Comparison of ENCODE assay signal across 8 cellular contexts in genomic region chr15:72155635-72156616, GRCh38. TPM values are rescaled to one million over a fixed set of nuclear protein-coding genes. Genes with fewer than 3 reads are reported as not detected.
DNase-seq lines count a peak whose midpoint lies in the region; ATAC-seq, FAIRE-seq and TF ChIP-seq lines count a peak whose summit lies in the region.

No MANE protein-coding gene starts in this region.

- intact Hi-C loops in OCI-LY7 (cut with micrococcal nuclease; ENCODE audit: unreplicated experiment): loop anchor here (1.0 to 5.0 kb wide), 6 partner anchors 113 to 412 kb away; no protein-coding TSS in a partner anchor

- no peaks in the 10 kb centered on the region for H3K36me3 ChIP-seq in HUES64 (ENCODE audit: insufficient read depth, low read length)
- no peaks in the 10 kb centered on the region for H3K36me3 ChIP-seq in OCI-LY7 (ENCODE audit: insufficient read depth, low read length)
- no peaks in the 10 kb centered on the region for H3K36me3 ChIP-seq in muscle layer of colon (ENCODE audit: insufficient read depth, low read length)

- no peak overlapping the region for H3K27ac ChIP-seq in HUES64 (ENCODE audit: low read depth, low read length)
- no peak overlapping the region for H3K27ac ChIP-seq in OCI-LY7 (ENCODE audit: low read depth, low read length, poor library complexity, severe bottlenecking)
- H3K27ac ChIP-seq in muscle layer of colon (ENCODE audit: low read depth, low read length): peak overlapping the region; percentile 67

- H3K4me2 ChIP-seq in OCI-LY7 (ENCODE audit: low read length): peak overlapping the region; percentile 73

- peaks cover 3% of the 10 kb centered on the region; the same call in 1 of the 2 replicates for H3K27me3 ChIP-seq in HUES64 (ENCODE audit: insufficient read depth, low read length)
- H3K27me3 ChIP-seq in muscle layer of colon (ENCODE audit: control insufficient read depth in 1 of 2, insufficient read depth in 2 of 2, low read length in 2 of 2): no peaks in the 10 kb centered on the region

- H3K4me3 ChIP-seq in HUES64 (ENCODE audit: low read length): peak overlapping the region; percentile 31
- peak overlapping the region; percentile 35 for H3K4me3 ChIP-seq in OCI-LY7 (ENCODE audit: low read depth, low read length, poor library complexity, severe bottlenecking)
- H3K4me3 ChIP-seq in muscle layer of colon (ENCODE audit: low read depth in 1 of 2, low read length in 2 of 2): peak overlapping the region; percentile 45 to 67

- H3K79me2 ChIP-seq in OCI-LY7 (ENCODE audit: insufficient read depth, low read depth, low read length): no peaks in the 10 kb centered on the region

- no peaks in the 10 kb centered on the region for H3K9me2 ChIP-seq in OCI-LY7 (ENCODE audit: insufficient read depth, low read length)

- H3K4me1 ChIP-seq in HUES64 (ENCODE audit: insufficient read depth, low read length): peaks cover 3% of the 10 kb centered on the region; the same call in 1 of the 2 replicates
- peaks cover 6% of the 10 kb centered on the region for H3K4me1 ChIP-seq in OCI-LY7 (ENCODE audit: insufficient read depth, low read length, poor library complexity, severe bottlenecking)
- H3K4me1 ChIP-seq in muscle layer of colon (ENCODE audit: insufficient read depth, low read length): peaks cover 17% of the 10 kb centered on the region

- FAIRE-seq in A204.1 (lab: Jason Lieb, UNC): peak; percentile 94

- peak; percentile 98 for TF ChIP-seq CTCF in OCI-LY7 (conservative IDR thresholded peaks at IDR 0.05; ENCODE audit: low read length)

- peak overlapping the region; percentile 87; the same call in 1 of the 2 replicates for H2AFZ ChIP-seq in OCI-LY7 (ENCODE audit: low read length)

- no TSS peak for BruUV-seq in OCI-LY7 (replicated peaks; lab: Mats Ljungman, UMichigan)

- 53% methylated on average over 19 of the region's 19 CpGs for WGBS in HUES64

- H3K9me3 ChIP-seq in HUES64 (ENCODE audit: insufficient read depth, low read depth, low read length) (no peaks in the 10 kb centered on the region), OCI-LY7 (ENCODE audit: low read length) (no peaks in the 10 kb centered on the region), muscle layer of colon (ENCODE audit: low read length) (no peaks in the 10 kb centered on the region)

- POLR2A ChIA-PET in OCI-LY7 (lab: Charles Lee): no interaction called here

- DNase-seq in OCI-LY7 (ENCODE audit: low spot score): peak; percentile 83
- peak; percentile 67 for DNase-seq in activated T-cell treated with anti-CD3 and anti-CD28 coated beads for 48 hours (ENCODE audit: low read depth)
- DNase-seq in stimulated activated CD8-positive, alpha-beta memory T cell treated with anti-CD3 and anti-CD28 coated beads, Interleukin-4, amount 100 ng/mL, for 4 hours (ENCODE audit: low read depth in 2 of 2, low spot score in 1 of 2): peak; percentile 48 to 79

- H3K9ac ChIP-seq in HUES64 (ENCODE audit: low read depth, low read length) (0 out of 2 replicates have a peak overlapping the region, but pooled peaks have one; percentile 5), muscle layer of colon (ENCODE audit: low read length) (peak overlapping the region; percentile 52)

- ATAC-seq in GM18511 (IDR thresholded peaks at IDR 0.05; ENCODE audit: unreplicated experiment): peak; percentile 80
- ATAC-seq in esophagus mucosa: peak; percentile 83

- H4K20me1 ChIP-seq in OCI-LY7 (ENCODE audit: insufficient read depth, low read length): no peaks in the 10 kb centered on the region

- CTCF ChIA-PET in OCI-LY7 (lab: Charles Lee; ENCODE audit: unreplicated experiment): interaction anchor here (0.6 kb wide), 1 partner anchor 375 kb away, joined by 3 read pairs; no protein-coding TSS in a partner anchor

RNA-seq across cellular contexts. Expression of gene SENP8, which starts 37.7 kb away (rescaled TPM):
- 4.7 TPM for polyA plus RNA-seq in HUES64 (2013, experiment 1 of 2)
- polyA plus RNA-seq in HUES64 (2013, experiment 2 of 2): 6.3 TPM
- 0.69 and 2.8 TPM in 2 replicates for total RNA-seq in OCI-LY7 (2014; rRNA removed; shearing (Covaris generic))
- total RNA-seq in OCI-LY7 (2022): 3.9 and 4.6 TPM in 2 replicates
- 1.8 TPM for total RNA-seq in esophagus mucosa

RNA-seq across cellular contexts. Expression of gene MYO9A, which starts 38.0 kb away (rescaled TPM):
- 6.1 TPM for polyA plus RNA-seq in HUES64 (2013, experiment 1 of 2)
- polyA plus RNA-seq in HUES64 (2013, experiment 2 of 2): 7.9 TPM
- 26.2 and 26.4 TPM in 2 replicates for total RNA-seq in OCI-LY7 (2014; rRNA removed; shearing (Covaris generic))
- total RNA-seq in OCI-LY7 (2022) (119 and 125 TPM in 2 replicates), esophagus mucosa (23.1 TPM)

RNA-seq across cellular contexts. Expression of gene GRAMD2A, which starts 41.7 kb away (rescaled TPM):
- 0.15 TPM for polyA plus RNA-seq in HUES64 (2013, experiment 1 of 2)
- 1.0 TPM for polyA plus RNA-seq in HUES64 (2013, experiment 2 of 2)
- total RNA-seq in OCI-LY7 (2014; rRNA removed; shearing (Covaris generic)): not detected in 2 replicates
- total RNA-seq in OCI-LY7 (2022): not detected in 2 replicates
- 4.0 TPM for total RNA-seq in esophagus mucosa
